ENCODE assay signal across 10 cellular contexts in the genomic region with DNA sequence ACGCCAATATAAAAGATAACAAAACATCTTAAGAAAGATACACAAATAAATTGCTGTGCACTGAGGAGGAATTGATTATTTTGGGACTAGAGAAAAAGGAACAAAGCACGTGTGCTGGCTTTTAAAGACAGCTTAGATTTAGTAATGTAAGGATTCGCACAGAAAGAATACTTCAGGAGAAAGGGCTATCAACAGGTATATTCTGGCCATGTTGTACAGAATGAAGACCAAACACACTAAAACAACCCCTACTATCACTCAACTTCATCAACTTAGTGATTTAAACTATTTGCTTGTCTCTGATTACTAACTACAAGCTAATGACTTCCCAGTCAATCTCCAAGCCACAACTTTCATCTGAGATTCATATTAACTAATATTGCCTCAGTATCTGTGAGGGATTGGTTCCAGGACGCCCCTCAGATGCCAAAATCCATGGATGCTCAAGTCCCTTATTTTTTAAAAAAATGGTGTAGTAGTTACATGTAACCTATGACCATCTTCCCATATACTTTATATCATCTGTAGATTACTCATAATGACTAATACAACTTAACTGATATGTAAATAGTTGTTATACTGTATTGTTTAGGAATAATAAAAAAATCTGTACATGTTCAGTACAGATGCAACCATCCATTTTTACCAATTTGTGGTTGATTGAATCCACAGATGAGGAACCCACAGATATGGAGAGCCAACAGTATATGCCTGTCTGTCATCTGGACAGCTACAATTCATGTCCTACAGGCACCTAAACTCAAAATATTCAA. TPM values are rescaled to one million over a fixed set of nuclear protein-coding genes. Genes with fewer than 3 reads are reported as not detected.
DNase-seq lines count a peak whose midpoint lies in the region; ATAC-seq, FAIRE-seq and TF ChIP-seq lines count a peak whose summit lies in the region.
"Had no signal": no experiment of that assay in that cellular context is flagged by ENCODE, and none has a peak within 500 bp of the region (broad histone marks: within the 10 kb centered on the region; RNA-seq: fewer than 3 reads in every experiment).

No MANE protein-coding gene starts in this region.

- H3K79me2 ChIP-seq in MM.1S (ENCODE audit: low read length) (peaks cover 76% of the 10 kb centered on the region), osteoblast (ENCODE audit: insufficient read depth, low read length) (peaks cover 90% of the 10 kb centered on the region)

- DNase-seq in T-helper 1 cell = no peak
- DNase-seq in MM.1S = no peak
- DNase-seq in bronchial epithelial cell (ENCODE audit: low read depth) = peak; percentile 71
- DNase-seq in osteoblast (ENCODE audit: insufficient read length, low spot score, missing footprints) = no peak
- no peak for DNase-seq in SHP77 treated with DMSO at 0.1 percent for 48 hours (lab: John Stamatoyannopoulos, UW)
- no peak for DNase-seq in GM10266 (ENCODE audit: extremely low spot score)
- DNase-seq: 8988T had no signal

- H4K20me1 ChIP-seq in MM.1S (ENCODE audit: insufficient read depth, low read length) (peaks cover 27% of the 10 kb centered on the region), osteoblast (ENCODE audit: insufficient read depth, low read length) (peaks cover 7% of the 10 kb centered on the region)

- H3K4me3 Mint-ChIP-seq in T-helper 1 cell treated with Interleukin-12 subunit alpha and Interleukin-12 subunit beta and Interleukin-4 antibody, amounts not matched to agents 30 μg/mL and 1 μg/mL, for 36 hours = peak overlapping the region; percentile 46

- peak overlapping the region; percentile 58; the same call in 1 of the 2 replicates for H3K27ac ChIP-seq in MM.1S (ENCODE audit: low read length)
- peak overlapping the region; percentile 32 for H3K27ac ChIP-seq in osteoblast (ENCODE audit: low read depth, low read length)

- H3K9ac ChIP-seq in MM.1S (ENCODE audit: low read length) = no peak overlapping the region

- H3K4me1 ChIP-seq in MM.1S (ENCODE audit: low read length) = peaks cover 20% of the 10 kb centered on the region
- peaks cover 33% of the 10 kb centered on the region for H3K4me1 ChIP-seq in osteoblast (ENCODE audit: insufficient read depth, low read length)

- H3K9me3 ChIP-seq in MM.1S (replicated peaks; ENCODE audit: insufficient read depth, low read length) (no peaks in the 10 kb centered on the region), osteoblast (ENCODE audit: low read depth, low read length) (no peaks in the 10 kb centered on the region)

- ATAC-seq in GM21529 (IDR thresholded peaks at IDR 0.05; ENCODE audit: unreplicated experiment) = no peak

- H3K4me3 ChIP-seq in MM.1S (ENCODE audit: low read length) (no peak overlapping the region), bronchial epithelial cell (ENCODE audit: low read depth, low read length) (no peak overlapping the region), osteoblast (ENCODE audit: insufficient read depth, low read length) (no peak overlapping the region)

- H3K4me1 Mint-ChIP-seq in T-helper 1 cell treated with Interleukin-12 subunit alpha and Interleukin-12 subunit beta and Interleukin-4 antibody, amounts not matched to agents 30 μg/mL and 1 μg/mL, for 36 hours (ENCODE audit: low read depth) = peaks cover 42% of the 10 kb centered on the region

- no peaks in the 10 kb centered on the region for H3K27me3 ChIP-seq in MM.1S (replicated peaks; ENCODE audit: insufficient read depth, low read length)
- no peaks in the 10 kb centered on the region for H3K27me3 ChIP-seq in bronchial epithelial cell (ENCODE audit: control insufficient read depth, insufficient read depth, low read length)
- H3K27me3 ChIP-seq in osteoblast (ENCODE audit: insufficient read depth, low read length) = no peaks in the 10 kb centered on the region

- peak overlapping the region; percentile 12 for H3K27ac Mint-ChIP-seq in T-helper 1 cell treated with Interleukin-12 subunit alpha and Interleukin-12 subunit beta and Interleukin-4 antibody, amounts not matched to agents 30 μg/mL and 1 μg/mL, for 36 hours

- H3K9me2 ChIP-seq in MM.1S (replicated peaks; ENCODE audit: insufficient read depth, low read length) = no peaks in the 10 kb centered on the region

- TF ChIP-seq CTCF in MM.1S (IDR thresholded peaks at IDR 0.05; ENCODE audit: low read length) = no peak
- TF ChIP-seq CTCF in bronchial epithelial cell (IDR thresholded peaks at IDR 0.05; ENCODE audit: insufficient read depth, low read length, severe bottlenecking) = no peak
- TF ChIP-seq CTCF in osteoblast (IDR thresholded peaks at IDR 0.05; ENCODE audit: extremely low read depth, low read depth, low read length) = no peak
- TF ChIP-seq CTCF in GM10266 (IDR thresholded peaks at IDR 0.05; ENCODE audit: control insufficient read depth, insufficient read depth, low read depth, missing control alignments) = no peak

- H3K9me3 Mint-ChIP-seq in T-helper 1 cell treated with Interleukin-12 subunit alpha and Interleukin-12 subunit beta and Interleukin-4 antibody, amounts not matched to agents 30 μg/mL and 1 μg/mL, for 36 hours = no peaks in the 10 kb centered on the region

- H3K36me3 Mint-ChIP-seq in T-helper 1 cell treated with Interleukin-12 subunit alpha and Interleukin-12 subunit beta and Interleukin-4 antibody, amounts not matched to agents 30 μg/mL and 1 μg/mL, for 36 hours (ENCODE audit: low read depth) = peaks cover 50% of the 10 kb centered on the region

- H2AFZ ChIP-seq in MM.1S (ENCODE audit: low read length) (no peak overlapping the region), osteoblast (ENCODE audit: low read length) (no peak overlapping the region)

- H3K4me2 ChIP-seq in MM.1S (ENCODE audit: low read depth, low read length) = no peak overlapping the region; the same call in 1 of the 2 replicates
- peak overlapping the region; percentile 92 for H3K4me2 ChIP-seq in osteoblast (ENCODE audit: insufficient read depth, low read length)

- FAIRE-seq in bronchial epithelial cell (lab: Jason Lieb, UNC) = no peak
- FAIRE-seq: G401.6 had no signal

- peaks cover 10% of the 10 kb centered on the region; the same call in 1 of the 2 replicates for H3F3A ChIP-seq in MM.1S (ENCODE audit: insufficient read depth, low read length)

- H3K27me3 Mint-ChIP-seq in T-helper 1 cell treated with Interleukin-12 subunit alpha and Interleukin-12 subunit beta and Interleukin-4 antibody, amounts not matched to agents 30 μg/mL and 1 μg/mL, for 36 hours (ENCODE audit: low read depth) = no peaks in the 10 kb centered on the region

- H3K36me3 ChIP-seq in MM.1S (replicated peaks; ENCODE audit: insufficient read depth, low read length) (no peaks in the 10 kb centered on the region; the same call in 1 of the 2 replicates), bronchial epithelial cell (ENCODE audit: control insufficient read depth, insufficient read depth, low read length) (peaks cover 2% of the 10 kb centered on the region), osteoblast (ENCODE audit: insufficient read depth, low read length) (peaks cover 29% of the 10 kb centered on the region)

RNA-seq across cellular contexts. Expression of gene DEK, which starts 4.5 kb away (rescaled TPM):
- total RNA-seq in bronchial epithelial cell = 50.3 and 63.1 TPM in 2 replicates
- total RNA-seq in osteoblast = 102 and 113 TPM in 2 replicates
